Comparison of ENCODE assay signal across 18 cellular contexts in the genomic region with DNA sequence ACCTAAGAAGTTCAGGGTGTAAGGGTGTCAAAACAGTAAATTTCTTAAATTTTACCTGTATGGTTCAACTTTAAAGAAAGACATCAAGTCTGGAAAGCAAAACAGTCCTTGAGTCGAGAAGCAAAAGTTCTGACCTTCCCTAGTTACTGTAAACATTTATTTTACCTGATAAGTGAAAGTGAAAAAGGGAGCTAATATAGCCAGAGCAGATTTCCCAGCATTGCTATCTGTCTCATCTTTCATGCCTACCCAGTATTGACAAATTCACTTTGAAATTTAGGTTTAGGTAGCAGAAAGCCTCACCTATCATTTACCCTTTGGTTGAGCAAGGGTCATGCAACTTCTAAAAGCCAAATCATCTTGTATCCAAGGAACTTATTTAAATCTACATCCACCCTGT. TPM values are rescaled to one million over a fixed set of nuclear protein-coding genes. Genes with fewer than 3 reads are reported as not detected.
DNase-seq lines count a peak whose midpoint lies in the region; ATAC-seq, FAIRE-seq and TF ChIP-seq lines count a peak whose summit lies in the region.
"Had no signal": no experiment of that assay in that cellular context is flagged by ENCODE, and none has a peak within 500 bp of the region (broad histone marks: within the 10 kb centered on the region; RNA-seq: fewer than 3 reads in every experiment).

No MANE protein-coding gene starts in this region.

- FAIRE-seq in islet of Langerhans (lab: Jason Lieb, UNC): peak; percentile 21
- FAIRE-seq: G401.6, GM12892, H1 had no signal

- peaks cover 27% of the 10 kb centered on the region for H3K4me1 ChIP-seq in endocrine pancreas (ENCODE audit: control insufficient read depth, insufficient read depth, low read length)
- H3K4me1 ChIP-seq in liver (ENCODE audit: control insufficient read depth in 4 of 4, insufficient read depth in 4 of 4, low read length in 3 of 4): peaks cover 7 to 48% (median 32%) of the 10 kb centered on the region in 4 donors
- H3K4me1 ChIP-seq in psoas muscle: no peaks in the 10 kb centered on the region

- intact Hi-C loops in psoas muscle (cut with DNase I): no loop called here

- no peak for TF ChIP-seq RAD21 in liver (IDR thresholded peaks at IDR 0.05)

- no peaks in the 10 kb centered on the region for H3K36me3 ChIP-seq in endocrine pancreas (ENCODE audit: control insufficient read depth, insufficient read depth, low read length)
- peaks cover 0 to 7% (median 0%) of the 10 kb centered on the region in 4 donors for H3K36me3 ChIP-seq in liver (ENCODE audit: control insufficient read depth in 4 of 4, insufficient read depth in 3 of 4, low read depth in 1 of 4, low read length in 3 of 4)
- H3K36me3 ChIP-seq in psoas muscle (ENCODE audit: insufficient read depth in 1 of 2, low read depth in 1 of 2): no peaks in the 10 kb centered on the region

- ATAC-seq in psoas muscle (no peak), GM21825 (IDR thresholded peaks at IDR 0.05; ENCODE audit: unreplicated experiment) (no peak)

- TF ChIP-seq CTCF in liver (IDR thresholded peaks at IDR 0.05; ENCODE audit: low read depth, low read length, missing input control) (no peak), psoas muscle (IDR thresholded peaks at IDR 0.05) (no peak)

- H3K27me3 ChIP-seq in endocrine pancreas (ENCODE audit: control insufficient read depth, insufficient read depth, low read length) (no peaks in the 10 kb centered on the region), liver (ENCODE audit: control insufficient read depth in 4 of 4, insufficient read depth in 4 of 4, low read length in 3 of 4) (no peaks in the 10 kb centered on the region), psoas muscle (ENCODE audit: insufficient read depth in 3 of 3, low read length in 2 of 3) (no peaks in the 10 kb centered on the region)

- H3K27ac ChIP-seq in liver (ENCODE audit: low read depth in 1 of 2, low read length in 2 of 2) (peak overlapping the region; percentile 74 to 82), psoas muscle (peak overlapping the region; percentile 64)
- H3K27ac ChIP-seq: GM23248 had no signal

- DNase-seq in psoas muscle (no peak), DMS53 (lab: John Stamatoyannopoulos, UW) (no peak), NCI-H524 (lab: John Stamatoyannopoulos, UW) (no peak)
- DNase-seq: C1 segment of cervical spinal cord; Calu3; CD4-positive, alpha-beta memory T cell; COR-L47; DND-41; GM23248; H7; HCEC 1CT had no signal

- H3K9me3 ChIP-seq in endocrine pancreas (ENCODE audit: control insufficient read depth, low read length): no peaks in the 10 kb centered on the region
- no peaks in the 10 kb centered on the region for H3K9me3 ChIP-seq in liver (ENCODE audit: control insufficient read depth in 4 of 4, low read length in 3 of 4)
- H3K9me3 ChIP-seq in psoas muscle: no peaks in the 10 kb centered on the region

- WGBS in liver: 15% methylated on average over 1 of the region's 1 CpG
- WGBS in psoas muscle, 3 donors: 67 to 73% (median 72%) methylated on average over 1 of the region's 1 CpG

- H3K4me3 ChIP-seq in endocrine pancreas (ENCODE audit: control insufficient read depth, insufficient read depth, low read length) (peak overlapping the region; percentile 79), liver (ENCODE audit: low read depth in 1 of 3, low read length in 3 of 3) (peak overlapping the region; percentile 63 to 92 (median 92)), psoas muscle (peak overlapping the region; percentile 60)
- H3K4me3 ChIP-seq: GM23248 had no signal

- H3K9ac ChIP-seq in endocrine pancreas (ENCODE audit: control insufficient read depth, insufficient read depth, low read length): no peak overlapping the region
- H3K9ac ChIP-seq in liver (ENCODE audit: low read depth in 1 of 2, low read length in 2 of 2): peak overlapping the region; percentile 78 to 99
- H3K9ac ChIP-seq: GM23248 had no signal

TF ChIP-seq in liver, 16 proteins besides CTCF, POLR2A, EP300 and RAD21:
- TF ChIP-seq FOXA1 (IDR thresholded peaks at IDR 0.05) (no peak), JUND (IDR thresholded peaks at IDR 0.05) (peak in 1 of 2 donors; percentile 26), EGR1 (IDR thresholded peaks at IDR 0.05; ENCODE audit: low read depth in 2 of 2) (no peak), HNF4A (conservative IDR thresholded peaks at IDR 0.05) (peak; percentile 13 to 51), FOXA2 (IDR thresholded peaks at IDR 0.05) (peak; percentile 42), TAF1 (conservative IDR thresholded peaks at IDR 0.05) (peak; percentile 37), HNF4G (IDR thresholded peaks at IDR 0.05) (no peak), RXRA (IDR thresholded peaks at IDR 0.05) (peak in 1 of 2 donors; percentile 55)
- TF ChIP-seq, protein P1, sequence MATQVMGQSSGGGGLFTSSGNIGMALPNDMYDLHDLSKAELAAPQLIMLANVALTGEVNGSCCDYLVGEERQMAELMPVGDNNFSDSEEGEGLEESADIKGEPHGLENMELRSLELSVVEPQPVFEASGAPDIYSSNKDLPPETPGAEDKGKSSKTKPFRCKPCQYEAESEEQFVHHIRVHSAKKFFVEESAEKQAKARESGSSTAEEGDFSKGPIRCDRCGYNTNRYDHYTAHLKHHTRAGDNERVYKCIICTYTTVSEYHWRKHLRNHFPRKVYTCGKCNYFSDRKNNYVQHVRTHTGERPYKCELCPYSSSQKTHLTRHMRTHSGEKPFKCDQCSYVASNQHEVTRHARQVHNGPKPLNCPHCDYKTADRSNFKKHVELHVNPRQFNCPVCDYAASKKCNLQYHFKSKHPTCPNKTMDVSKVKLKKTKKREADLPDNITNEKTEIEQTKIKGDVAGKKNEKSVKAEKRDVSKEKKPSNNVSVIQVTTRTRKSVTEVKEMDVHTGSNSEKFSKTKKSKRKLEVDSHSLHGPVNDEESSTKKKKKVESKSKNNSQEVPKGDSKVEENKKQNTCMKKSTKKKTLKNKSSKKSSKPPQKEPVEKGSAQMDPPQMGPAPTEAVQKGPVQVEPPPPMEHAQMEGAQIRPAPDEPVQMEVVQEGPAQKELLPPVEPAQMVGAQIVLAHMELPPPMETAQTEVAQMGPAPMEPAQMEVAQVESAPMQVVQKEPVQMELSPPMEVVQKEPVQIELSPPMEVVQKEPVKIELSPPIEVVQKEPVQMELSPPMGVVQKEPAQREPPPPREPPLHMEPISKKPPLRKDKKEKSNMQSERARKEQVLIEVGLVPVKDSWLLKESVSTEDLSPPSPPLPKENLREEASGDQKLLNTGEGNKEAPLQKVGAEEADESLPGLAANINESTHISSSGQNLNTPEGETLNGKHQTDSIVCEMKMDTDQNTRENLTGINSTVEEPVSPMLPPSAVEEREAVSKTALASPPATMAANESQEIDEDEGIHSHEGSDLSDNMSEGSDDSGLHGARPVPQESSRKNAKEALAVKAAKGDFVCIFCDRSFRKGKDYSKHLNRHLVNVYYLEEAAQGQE (IDR thresholded peaks at IDR 0.05): peak; percentile 52
- TF ChIP-seq, protein P2, sequence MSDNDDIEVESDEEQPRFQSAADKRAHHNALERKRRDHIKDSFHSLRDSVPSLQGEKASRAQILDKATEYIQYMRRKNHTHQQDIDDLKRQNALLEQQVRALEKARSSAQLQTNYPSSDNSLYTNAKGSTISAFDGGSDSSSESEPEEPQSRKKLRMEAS (IDR thresholded peaks at IDR 0.05): peak; percentile 16
- TF ChIP-seq, protein P3, sequence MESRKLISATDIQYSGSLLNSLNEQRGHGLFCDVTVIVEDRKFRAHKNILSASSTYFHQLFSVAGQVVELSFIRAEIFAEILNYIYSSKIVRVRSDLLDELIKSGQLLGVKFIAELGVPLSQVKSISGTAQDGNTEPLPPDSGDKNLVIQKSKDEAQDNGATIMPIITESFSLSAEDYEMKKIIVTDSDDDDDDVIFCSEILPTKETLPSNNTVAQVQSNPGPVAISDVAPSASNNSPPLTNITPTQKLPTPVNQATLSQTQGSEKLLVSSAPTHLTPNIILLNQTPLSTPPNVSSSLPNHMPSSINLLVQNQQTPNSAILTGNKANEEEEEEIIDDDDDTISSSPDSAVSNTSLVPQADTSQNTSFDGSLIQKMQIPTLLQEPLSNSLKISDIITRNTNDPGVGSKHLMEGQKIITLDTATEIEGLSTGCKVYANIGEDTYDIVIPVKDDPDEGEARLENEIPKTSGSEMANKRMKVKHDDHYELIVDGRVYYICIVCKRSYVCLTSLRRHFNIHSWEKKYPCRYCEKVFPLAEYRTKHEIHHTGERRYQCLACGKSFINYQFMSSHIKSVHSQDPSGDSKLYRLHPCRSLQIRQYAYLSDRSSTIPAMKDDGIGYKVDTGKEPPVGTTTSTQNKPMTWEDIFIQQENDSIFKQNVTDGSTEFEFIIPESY (IDR thresholded peaks at IDR 0.05): peak; percentile 13
TF ChIP-seq in liver: peak in this region for 8.

RNA-seq across cellular contexts. Expression of a gene that starts 24.5 kb away (rescaled TPM):
- total RNA-seq in liver (100 to 1,000 TPM; 219 to 389 TPM), psoas muscle (10 to 100 TPM in 3 of 4 donors, 1 to 10 TPM in 1; 9.2 to 17.0 (median 11.5) TPM)
- polyA plus RNA-seq in liver (100 to 1,000 TPM in 1 of 2 donors, 10 to 100 TPM in 1; 92.0 to 120 TPM), psoas muscle (10 to 100 TPM in 2 of 3 donors, under 1 TPM in 1; 0.31 to 25.6 (median 17.3) TPM)
- total RNA-seq: CD4-positive, alpha-beta memory T cell had no signal
- polyA plus RNA-seq: CD4-positive, alpha-beta memory T cell had no signal

Comparison
In these comparisons a context has a peak if more than half of its experiments do, and no peak if none do; other contexts are left out.
1. RNA of a gene that starts 24.5 kb away (total RNA-seq): 219 to 389 TPM in liver; 9.2 to 17.0 TPM in psoas muscle; every median in the first group is over 10 times any median in the second.
2. Peak in every context shown above with its lines, with median percentiles within 50 percentile points of each other: H3K4me3 ChIP-seq.